In the genomic region with DNA sequence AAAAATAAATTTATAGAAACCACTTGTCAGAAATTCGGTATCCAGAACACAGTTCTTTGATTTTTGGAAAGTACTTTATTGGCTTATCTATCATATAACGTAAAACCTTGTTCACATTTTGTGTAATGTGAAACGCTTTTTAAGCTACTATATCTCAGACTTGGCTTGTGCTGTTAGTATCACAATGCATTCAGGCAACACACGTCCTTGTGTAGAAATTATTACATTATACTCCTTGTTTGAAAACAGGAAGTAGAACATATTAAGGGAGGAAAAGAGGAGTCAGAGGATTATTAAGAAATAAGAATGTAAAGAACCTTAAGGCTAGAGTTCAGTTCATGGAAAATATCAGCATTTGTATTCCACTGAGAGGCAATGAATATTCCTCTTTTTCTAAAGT, we compare ENCODE assay signal across 8 cellular contexts. TPM values are rescaled to one million over a fixed set of nuclear protein-coding genes. Genes with fewer than 3 reads are reported as not detected.
DNase-seq lines count a peak whose midpoint lies in the region; ATAC-seq and TF ChIP-seq lines count a peak whose summit lies in the region.

No MANE protein-coding gene starts in this region.

- H3K4me1 ChIP-seq in iPS-18a (ENCODE audit: control insufficient read depth, low read depth, low read length) (peaks cover 8% of the 10 kb centered on the region), transverse colon (peaks cover 19 to 65% (median 28%) of the 10 kb centered on the region in 4 donors)

- H3K36me3 Mint-ChIP-seq in activated naive CD4-positive, alpha-beta T cell treated with anti-CD3 and anti-CD28 coated beads, Interleukin-2, amount 50 U/mL, for 24 hours = peaks cover 3% of the 10 kb centered on the region
- H3K36me3 Mint-ChIP-seq in activated B cell treated with CpG ODN at 0.5 μM for 24 hours (ENCODE audit: low read depth) = peaks cover 27% of the 10 kb centered on the region

- H3K27me3 ChIP-seq in iPS-18a (ENCODE audit: control insufficient read depth, insufficient read depth, low read length) (no peaks in the 10 kb centered on the region), transverse colon (no peaks in the 10 kb centered on the region)

- no peaks in the 10 kb centered on the region for H3K9me3 Mint-ChIP-seq in activated naive CD4-positive, alpha-beta T cell treated with anti-CD3 and anti-CD28 coated beads, Interleukin-2, amount 50 U/mL, for 24 hours
- H3K9me3 Mint-ChIP-seq in activated B cell treated with CpG ODN at 0.5 μM for 24 hours = no peaks in the 10 kb centered on the region

- no peaks in the 10 kb centered on the region for H3K9me3 ChIP-seq in iPS-18a (ENCODE audit: control insufficient read depth, low read depth, low read length)
- H3K9me3 ChIP-seq in transverse colon = no peaks in the 10 kb centered on the region

- peak overlapping the region; percentile 98 for H3K4me3 Mint-ChIP-seq in activated naive CD4-positive, alpha-beta T cell treated with anti-CD3 and anti-CD28 coated beads, Interleukin-2, amount 50 U/mL, for 24 hours
- H3K4me3 Mint-ChIP-seq in activated B cell treated with CpG ODN at 0.5 μM for 24 hours = peak overlapping the region; percentile 99

- TF ChIP-seq POLR2A in transverse colon (IDR thresholded peaks at IDR 0.05) = no peak

- intact Hi-C loops in activated B cell treated with CpG ODN at 0.5 μM for 24 hours (cut with micrococcal nuclease) (loop anchor here (5.0 to 10.0 kb wide), 4 partner anchors 1006 to 1833 kb away; partner anchors contain the start of genes PIK3R4, RYK and TOPBP1), transverse colon (cut with DNase I; ENCODE audit: low total_unique reads) (no loop called here)

- peaks cover 45% of the 10 kb centered on the region for H3K4me1 Mint-ChIP-seq in activated naive CD4-positive, alpha-beta T cell treated with anti-CD3 and anti-CD28 coated beads, Interleukin-2, amount 50 U/mL, for 24 hours
- peaks cover 34% of the 10 kb centered on the region for H3K4me1 Mint-ChIP-seq in activated B cell treated with CpG ODN at 0.5 μM for 24 hours

- no peak for TF ChIP-seq EP300 in transverse colon (IDR thresholded peaks at IDR 0.05; ENCODE audit: low read depth)

- H3K36me3 ChIP-seq in iPS-18a (ENCODE audit: control insufficient read depth, low read depth, low read length) (no peaks in the 10 kb centered on the region), transverse colon (no peaks in the 10 kb centered on the region)

- in situ Hi-C loops in transverse colon (cut with MboI; ENCODE audit: low pct_ligation_motif_present in 1 of 4, low pct_unique_long_range_greater_than_20kb in 1 of 4, low sequenced_read_pairs in 3 of 4) = no loop called here

- H3K4me3 ChIP-seq in iPS-18a (ENCODE audit: low read length) (peak overlapping the region; percentile 93), transverse colon (peak overlapping the region in 3 of 4 donors; percentile 78 to 100 (median 99))

- H3K27ac Mint-ChIP-seq in activated naive CD4-positive, alpha-beta T cell treated with anti-CD3 and anti-CD28 coated beads, Interleukin-2, amount 50 U/mL, for 24 hours = peak overlapping the region; percentile 90
- H3K27ac Mint-ChIP-seq in activated B cell treated with CpG ODN at 0.5 μM for 24 hours = no peak overlapping the region

- ATAC-seq in activated B cell treated with CpG ODN at 0.5 μM for 24 hours (ENCODE audit: low read depth) (no peak), GM21619 (IDR thresholded peaks at IDR 0.05; ENCODE audit: unreplicated experiment) (no peak)

- CTCF ChIA-PET in activated B cell treated with CpG ODN at 0.5 μM for 24 hours (lab: Charles Lee) = no interaction called here

- no peak for DNase-seq in activated naive CD4-positive, alpha-beta T cell treated with anti-CD3 and anti-CD28 coated beads, Interleukin-2, amount 50 U/mL, for 16 hours
- DNase-seq in activated B cell treated with CpG ODN at 0.5 μM for 24 hours = no peak
- DNase-seq in transverse colon = no peak
- DNase-seq in hypothalamus (lab: John Stamatoyannopoulos, UW) = no peak
- no peak for DNase-seq in NCI-H146 treated with DMSO at 0.1 percent for 48 hours (lab: John Stamatoyannopoulos, UW; ENCODE audit: unreplicated experiment)

- H3K27ac ChIP-seq in iPS-18a (ENCODE audit: low read length) (no peak overlapping the region), transverse colon (peak overlapping the region in 3 of 4 donors; percentile 93 to 100 (median 98))

- WGBS in transverse colon (ENCODE audit: low coverage in 1 of 2), 2 donors = 12 to 15% methylated on average over 4 of the region's 4 CpGs

- H3K27me3 Mint-ChIP-seq in activated naive CD4-positive, alpha-beta T cell treated with anti-CD3 and anti-CD28 coated beads, Interleukin-2, amount 50 U/mL, for 24 hours = no peaks in the 10 kb centered on the region
- no peaks in the 10 kb centered on the region for H3K27me3 Mint-ChIP-seq in activated B cell treated with CpG ODN at 0.5 μM for 24 hours

- H3K9ac ChIP-seq in iPS-18a (ENCODE audit: low read length) = peak overlapping the region; percentile 72

- POLR2A ChIA-PET in activated B cell treated with CpG ODN at 0.5 μM for 24 hours (lab: Charles Lee) = interaction anchor here (0.6 to 1.4 kb wide), 3 partner anchors 12 to 31 kb away, joined by 3 to 4 read pairs (median 3); no protein-coding TSS in a partner anchor

- TF ChIP-seq CTCF in activated B cell treated with CpG ODN at 0.5 μM for 24 hours (IDR thresholded peaks at IDR 0.05) (no peak), transverse colon (IDR thresholded peaks at IDR 0.05) (no peak)

RNA-seq across cellular contexts. Expression of gene DNAJC13, which starts 1.6 kb away (rescaled TPM):
- 35.9 and 39.8 TPM in 2 replicates for total RNA-seq in activated B cell treated with CpG ODN at 0.5 μM for 24 hours
- total RNA-seq in transverse colon = 10 to 100 TPM; 44.9 to 68.1 (median 65.5) TPM
